24 cellular contexts compared by ENCODE assay signal in genomic region chr6:80541886-80542285, GRCh38.
DNase-seq lines count a peak whose midpoint lies in the region; ATAC-seq and TF ChIP-seq lines count a peak whose summit lies in the region.
"Had no signal": no experiment of that assay in that cellular context is flagged by ENCODE, and none has a peak within 500 bp of the region (broad histone marks: within the 10 kb centered on the region; RNA-seq: fewer than 3 reads in every experiment).

No MANE protein-coding gene starts in this region.

- CTCF ChIA-PET in PC-3 (lab: Charles Lee) (no interaction called here), mammary epithelial cell (lab: Charles Lee; ENCODE audit: low non-redundant PET) (interaction anchor here (0.6 kb wide), 1 partner anchor 16 kb away, joined by 3 read pairs; no protein-coding TSS in a partner anchor)

- in situ Hi-C loops in mammary epithelial cell (cut with MboI; ENCODE audit: low sequenced_read_pairs in 2 of 2): no loop called here

- H3K9ac ChIP-seq in PC-3 (ENCODE audit: low read length) (peak overlapping the region; percentile 56), mammary epithelial cell (ENCODE audit: insufficient read depth, low read length) (no peak overlapping the region)

- no peaks in the 10 kb centered on the region for H3K27me3 ChIP-seq in PC-3 (ENCODE audit: low read length)
- no peaks in the 10 kb centered on the region for H3K27me3 ChIP-seq in mammary epithelial cell (ENCODE audit: insufficient read depth, low read length)
- H3K27me3 ChIP-seq: vagina had no signal

- POLR2A ChIA-PET in PC-3 (lab: Charles Lee; ENCODE audit: unreplicated experiment): no interaction called here

- H3K4me1 ChIP-seq in PC-3 (ENCODE audit: insufficient read depth, low read length): peaks cover 38% of the 10 kb centered on the region
- peaks cover 28% of the 10 kb centered on the region for H3K4me1 ChIP-seq in mammary epithelial cell (ENCODE audit: insufficient read depth, low read length)
- H3K4me1 ChIP-seq: psoas muscle, vagina had no signal

- no TSS peak for BruUV-seq in PC-3 (replicated peaks; lab: Mats Ljungman, UMichigan)
- BruUV-seq in mammary epithelial cell (replicated peaks; lab: Mats Ljungman, UMichigan): no TSS peak

- intact Hi-C loops in PC-3 (cut with micrococcal nuclease): loop anchor here (5.0 kb wide), 1 partner anchor 205 kb away; no protein-coding TSS in a partner anchor
- intact Hi-C loops in mammary epithelial cell (cut with micrococcal nuclease): loop anchor here (5.0 kb wide), 2 partner anchors 105 to 205 kb away; no protein-coding TSS in a partner anchor

- H3K9me2 ChIP-seq in PC-3 (replicated peaks; ENCODE audit: low read length): no peaks in the 10 kb centered on the region

- H3K9me3 ChIP-seq in PC-3 (ENCODE audit: low read length) (no peaks in the 10 kb centered on the region), mammary epithelial cell (replicated peaks; ENCODE audit: insufficient read depth, low read length) (peaks cover 10% of the 10 kb centered on the region)
- H3K9me3 ChIP-seq: psoas muscle, thoracic aorta, vagina had no signal

- ATAC-seq in HG03432 (IDR thresholded peaks at IDR 0.05; ENCODE audit: unreplicated experiment) (peak; percentile 24), PC-3 (no peak), HG02678 (IDR thresholded peaks at IDR 0.05; ENCODE audit: unreplicated experiment) (no peak), GM21737 (IDR thresholded peaks at IDR 0.05; ENCODE audit: unreplicated experiment) (no peak)
- ATAC-seq: left ventricle myocardium superior; psoas muscle; stimulated activated memory B cell treated with anti-CD40 and anti-IgM and Interleukin-4, amounts not matched to agents 10 μg/mL and 1 μg/mL and 100 μg/mL, for 72 hours had no signal

- H3K4me3 ChIP-seq in PC-3 (ENCODE audit: low read length) (no peak overlapping the region), mammary epithelial cell (replicated peaks in 1 of 3; ENCODE audit: insufficient read depth in 1 of 3, low read depth in 2 of 3, low read length in 3 of 3) (no peak overlapping the region)
- H3K4me3 ChIP-seq: psoas muscle, thoracic aorta, vagina had no signal

- peak overlapping the region; percentile 3; the same call in 1 of the 2 replicates for H2AFZ ChIP-seq in PC-3 (ENCODE audit: low read length)
- H2AFZ ChIP-seq in mammary epithelial cell (ENCODE audit: low read depth, low read length): peak overlapping the region; percentile 57

- no peaks in the 10 kb centered on the region for H3K79me2 ChIP-seq in PC-3 (ENCODE audit: low read length)
- no peaks in the 10 kb centered on the region for H3K79me2 ChIP-seq in mammary epithelial cell (ENCODE audit: insufficient read depth, low read length)

- dilution Hi-C loops in mammary epithelial cell (cut with HindIII; ENCODE audit: low sequenced_read_pairs): loop anchor here (5.0 kb wide), 1 partner anchor 85 kb away; no protein-coding TSS in a partner anchor

- WGBS in mammary epithelial cell (ENCODE audit: low coverage, missing lambda C conversion rate): 95% methylated on average over 3 of the region's 3 CpGs

- H3K27ac ChIP-seq in PC-3 (ENCODE audit: low read length) (peak overlapping the region; percentile 99), mammary epithelial cell (ENCODE audit: insufficient read depth, low read depth, low read length) (peak overlapping the region; percentile 94)
- H3K27ac ChIP-seq: psoas muscle, thoracic aorta, vagina had no signal

- H4K20me1 ChIP-seq in PC-3 (ENCODE audit: low read length) (no peaks in the 10 kb centered on the region), mammary epithelial cell (ENCODE audit: insufficient read depth, low read length) (no peaks in the 10 kb centered on the region)

- DNase-seq in PC-3: no peak
- DNase-seq in mammary epithelial cell: no peak
- peak; percentile 36 for DNase-seq in renal cortical epithelial cell (ENCODE audit: low read depth)
- DNase-seq in NCI-H1092 (lab: John Stamatoyannopoulos, UW): no peak
- DNase-seq: activated CD4-positive, alpha-beta T cell treated with anti-CD3 and anti-CD28 coated beads for 48 hours; CD4-positive, alpha-beta T cell; cerebellar nuclear complex; erythroblast; foreskin melanocyte; hippocampal formation; Karpas-422; left ventricle myocardium superior; NCI-H1417; NCI-H2107; NCI-H510A; psoas muscle; RPMI8226; small intestine had no signal

- H3F3A ChIP-seq in PC-3 (ENCODE audit: low read length, unreplicated experiment): no peaks in the 10 kb centered on the region

- H3K4me2 ChIP-seq in PC-3 (ENCODE audit: low read length): 0 out of 2 replicates have a peak overlapping the region, but pooled peaks have one; percentile 50
- H3K4me2 ChIP-seq in mammary epithelial cell (ENCODE audit: insufficient read depth, low read depth, low read length): no peak overlapping the region

- H3K36me3 ChIP-seq in PC-3 (ENCODE audit: low read depth, low read length): no peaks in the 10 kb centered on the region
- H3K36me3 ChIP-seq in mammary epithelial cell (ENCODE audit: insufficient read depth, low read length): no peaks in the 10 kb centered on the region
- H3K36me3 ChIP-seq: thoracic aorta, vagina had no signal

- TF ChIP-seq CTCF in PC-3 (conservative IDR thresholded peaks at IDR 0.05; ENCODE audit: low read depth, low read length) (no peak), mammary epithelial cell (conservative IDR thresholded peaks at IDR 0.05 in 1 of 2, IDR thresholded peaks at IDR 0.05 in 1 of 2; ENCODE audit: extremely low read depth in 1 of 2, insufficient read depth in 1 of 2, low read depth in 1 of 2, low read length in 2 of 2) (no peak)
